In genomic region chr6:152897807-152898399, GRCh38 we compare ENCODE assay signal across 8 cellular contexts.
DNase-seq lines count a peak whose midpoint lies in the region; ATAC-seq and TF ChIP-seq lines count a peak whose summit lies in the region.

No MANE protein-coding gene starts in this region.

- POLR2A ChIA-PET in IMR-90 (lab: Charles Lee; ENCODE audit: unreplicated experiment): no interaction called here

- H4K8ac ChIP-seq in IMR-90 (ENCODE audit: low read depth in 2 of 2, low read length in 2 of 2): no peak overlapping the region

- H2BK15ac ChIP-seq in IMR-90 (ENCODE audit: low read depth, low read length): no peak overlapping the region

- H3K27ac ChIP-seq in IMR-90 (ENCODE audit: insufficient read depth, low read length) (no peak overlapping the region), gastrocnemius medialis (no peak overlapping the region)

- no peak overlapping the region for H3K4me2 ChIP-seq in IMR-90 (ENCODE audit: low read depth, low read length)

- intact Hi-C loops in IMR-90 (cut with micrococcal nuclease) (loop anchor here (1.0 to 5.0 kb wide), 3 partner anchors 33 to 181 kb away; no protein-coding TSS in a partner anchor), left ventricle myocardium superior (cut with micrococcal nuclease) (no loop called here), gastrocnemius medialis (cut with DNase I; ENCODE audit: low total_unique reads) (loop anchor here (1.0 kb wide), 1 partner anchor 34 kb away; no protein-coding TSS in a partner anchor)

- no peak overlapping the region for H4K5ac ChIP-seq in IMR-90 (ENCODE audit: low read depth, low read length)

- H3K4me1 ChIP-seq in IMR-90 (ENCODE audit: control insufficient read depth, insufficient read depth, low read length): no peaks in the 10 kb centered on the region
- no peaks in the 10 kb centered on the region for H3K4me1 ChIP-seq in adipocyte (ENCODE audit: control insufficient read depth, insufficient read depth, low read length)
- peaks cover 5% of the 10 kb centered on the region in 2 donors for H3K4me1 ChIP-seq in gastrocnemius medialis

- H2BK20ac ChIP-seq in IMR-90 (ENCODE audit: low read depth, low read length): no peak overlapping the region

- no peak overlapping the region for H3K56ac ChIP-seq in IMR-90 (ENCODE audit: extremely low read depth, insufficient read depth, low read length)

- H3K9me3 ChIP-seq in IMR-90 (ENCODE audit: control insufficient read depth, insufficient read depth, low read length) (no peaks in the 10 kb centered on the region), adipocyte (ENCODE audit: control insufficient read depth, low read length) (no peaks in the 10 kb centered on the region), gastrocnemius medialis (no peaks in the 10 kb centered on the region)

- CTCF ChIA-PET in IMR-90 (lab: Yijun Ruan, JAX): interaction anchor here (0.8 to 1.2 kb wide), 3 partner anchors 9 to 50 kb away, joined by 3 to 6 read pairs (median 4); no protein-coding TSS in a partner anchor

- H3K4ac ChIP-seq in IMR-90 (ENCODE audit: low read depth, low read length): no peak overlapping the region

- no peak overlapping the region for H4K91ac ChIP-seq in IMR-90 (ENCODE audit: insufficient read depth, low read depth, low read length)

- WGBS in IMR-90 (ENCODE audit: extremely low coverage in 2 of 2, insufficient read length in 1 of 2), 2 experiments: 57% methylated on average over 2 of the region's 16 CpGs; no CpG with 5 or more reads in 1 of the 2 experiments

- no peaks in the 10 kb centered on the region for H4K20me1 ChIP-seq in IMR-90 (ENCODE audit: insufficient read depth, low read length)

- H3K14ac ChIP-seq in IMR-90 (replicated peaks; ENCODE audit: low read depth, low read length): no peak overlapping the region

- no peak overlapping the region for H3K9ac ChIP-seq in IMR-90 (ENCODE audit: low read depth, low read length)
- no peak overlapping the region for H3K9ac ChIP-seq in adipocyte (ENCODE audit: low read length)

- H3K18ac ChIP-seq in IMR-90 (ENCODE audit: low read depth, low read length): no peak overlapping the region

- BruUV-seq in IMR-90 (replicated peaks; lab: Mats Ljungman, UMichigan): no TSS peak

- dilution Hi-C loops in IMR-90 (cut with HindIII; ENCODE audit: low sequenced_read_pairs, unreplicated experiment): no loop called here

- H3K36me3 ChIP-seq in IMR-90 (ENCODE audit: control insufficient read depth, insufficient read depth, low read length) (no peaks in the 10 kb centered on the region), adipocyte (ENCODE audit: control insufficient read depth, insufficient read depth, low read length, severe bottlenecking) (no peaks in the 10 kb centered on the region), gastrocnemius medialis (no peaks in the 10 kb centered on the region)

- H2AK5ac ChIP-seq in IMR-90 (ENCODE audit: low read depth, low read length): no peak overlapping the region

- TF ChIP-seq RAD21 in IMR-90 (IDR thresholded peaks at IDR 0.05; ENCODE audit: low read length): peak; percentile 45

- H3K79me1 ChIP-seq in IMR-90 (ENCODE audit: low read depth in 1 of 2, low read length in 2 of 2): no peaks in the 10 kb centered on the region

- no peak for TF ChIP-seq POLR2A in IMR-90 (IDR thresholded peaks at IDR 0.05; ENCODE audit: low read depth, low read length)
- no peak for TF ChIP-seq POLR2A in gastrocnemius medialis (IDR thresholded peaks at IDR 0.05)

- in situ Hi-C loops in IMR-90 (cut with MboI; ENCODE audit: low sequenced_read_pairs) (no loop called here), gastrocnemius medialis (cut with MboI; ENCODE audit: low sequenced_read_pairs in 4 of 4) (no loop called here)

- peak; percentile 98 for ATAC-seq in GM21723 (IDR thresholded peaks at IDR 0.05; ENCODE audit: unreplicated experiment)
- ATAC-seq in IMR-90 (ENCODE audit: low read depth): peak; percentile 100
- ATAC-seq in left ventricle myocardium superior: peak; percentile 75
- peak; percentile 76 to 82 for ATAC-seq in gastrocnemius medialis

- H3K4me3 ChIP-seq in IMR-90 (ENCODE audit: insufficient read depth, low read depth, low read length) (no peak overlapping the region), adipocyte (ENCODE audit: low read length) (no peak overlapping the region), gastrocnemius medialis (no peak overlapping the region)

- no peak overlapping the region for H2BK5ac ChIP-seq in IMR-90 (ENCODE audit: low read depth, low read length, poor library complexity, severe bottlenecking)

- H3K27me3 ChIP-seq in IMR-90 (ENCODE audit: control insufficient read depth, insufficient read depth, low read length) (no peaks in the 10 kb centered on the region; the same call in 1 of the 2 replicates), adipocyte (replicated peaks; ENCODE audit: control insufficient read depth, insufficient read depth, low read length) (peaks cover 7% of the 10 kb centered on the region), gastrocnemius medialis (no peaks in the 10 kb centered on the region)

- peak; percentile 56 for DNase-seq in GM10266 (ENCODE audit: extremely low spot score)
- peak; percentile 46 for DNase-seq in IMR-90
- DNase-seq in SW480 (ENCODE audit: low spot score): peak; percentile 41
- DNase-seq in adipocyte (ENCODE audit: low read depth): peak; percentile 73
- peak; percentile 70 for DNase-seq in left ventricle myocardium superior
- DNase-seq in gastrocnemius medialis: peak; percentile 22 to 35
- no peak for DNase-seq in NCI-H526 treated with DMSO at 0.1 percent for 48 hours (lab: John Stamatoyannopoulos, UW)

- no peak overlapping the region for H2BK120ac ChIP-seq in IMR-90 (ENCODE audit: low read depth, low read length)

- TF ChIP-seq CTCF in GM10266 (IDR thresholded peaks at IDR 0.05; ENCODE audit: control insufficient read depth, insufficient read depth, low read depth, missing control alignments) (peak; percentile 94), IMR-90 (conservative IDR thresholded peaks at IDR 0.05; ENCODE audit: low read depth, low read length) (peak; percentile 76), gastrocnemius medialis (IDR thresholded peaks at IDR 0.05 in 4 of 5, conservative IDR thresholded peaks at IDR 0.05 in 1 of 5) (peak; percentile 41 to 84 (median 62))

- no peak overlapping the region for H2AK9ac ChIP-seq in IMR-90 (replicated peaks; ENCODE audit: low read depth, low read length, poor library complexity)

- H3K9me1 ChIP-seq in IMR-90 (ENCODE audit: insufficient read depth, low read length): peaks cover 4% of the 10 kb centered on the region; the same call in 1 of the 2 replicates

- H3K23ac ChIP-seq in IMR-90 (ENCODE audit: low read depth, low read length): no peak overlapping the region

- peak overlapping the region; percentile 36 for H2AFZ ChIP-seq in IMR-90 (replicated peaks; ENCODE audit: low read length, poor library complexity)

TF ChIP-seq in IMR-90, 13 proteins besides CTCF, POLR2A, EP300 and RAD21:
- TF ChIP-seq SMC3 (IDR thresholded peaks at IDR 0.05; ENCODE audit: low read depth, low read length): peak; percentile 57; the same call in 1 of the 2 replicates
- TF ChIP-seq USF2 (IDR thresholded peaks at IDR 0.05; ENCODE audit: low read depth, low read length): no peak
TF ChIP-seq in IMR-90: peak in this region for 1.
